ENCODE assay signal across 8 cellular contexts in the genomic region with DNA sequence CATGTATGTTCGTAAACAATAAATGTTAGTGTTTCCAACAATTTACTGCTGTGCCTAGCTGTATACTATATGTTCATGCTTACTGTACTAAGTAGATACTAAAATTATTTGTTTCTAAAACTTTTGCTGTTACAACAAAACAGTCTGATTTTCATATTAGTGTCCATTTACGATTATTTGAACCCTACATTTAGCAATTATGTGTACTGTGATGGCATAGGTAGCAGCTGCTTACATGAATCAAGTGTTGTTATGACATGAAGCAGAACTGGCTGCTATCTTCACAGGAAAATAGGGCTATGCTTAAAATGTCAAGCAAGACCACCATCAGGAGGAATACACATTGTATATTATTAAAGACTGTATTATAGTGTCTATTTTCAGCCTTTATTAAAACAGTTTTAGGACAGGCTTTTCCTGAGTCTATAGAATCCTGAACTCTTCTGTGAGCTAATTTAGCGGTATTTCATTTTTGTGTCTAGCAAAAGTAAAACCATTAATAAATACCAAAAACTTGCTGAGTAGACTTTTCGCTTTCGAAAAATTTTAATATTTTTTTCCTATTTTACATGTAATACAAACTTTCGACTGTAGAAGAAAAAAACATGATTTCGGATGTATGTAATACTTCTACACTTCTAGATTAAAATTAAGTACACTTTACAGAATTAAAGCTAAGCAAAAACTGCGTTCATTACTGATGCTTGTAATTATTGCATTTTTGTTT. TPM values are rescaled to one million over a fixed set of nuclear protein-coding genes. Genes with fewer than 3 reads are reported as not detected.
A peak's percentile ranks its signal among the peaks of the same experiment; 100 is the strongest.
DNase-seq lines count a peak whose midpoint lies in the region; ATAC-seq and TF ChIP-seq lines count a peak whose summit lies in the region.

No MANE protein-coding gene starts in this region.

- H3K36me3 ChIP-seq in DND-41 (ENCODE audit: insufficient read depth, low read length), result peaks cover 13% of the 10 kb centered on the region; the same call in 1 of the 2 replicates

- H3K9me3 Mint-ChIP-seq in effector memory CD8-positive, alpha-beta T cell, result no peaks in the 10 kb centered on the region
- H3K9me3 Mint-ChIP-seq in osteocyte (ENCODE audit: unreplicated experiment), result no peaks in the 10 kb centered on the region

- no peaks in the 10 kb centered on the region for H3K9me3 ChIP-seq in DND-41 (ENCODE audit: insufficient read depth, low read length, severe bottlenecking)

- no peaks in the 10 kb centered on the region for H3K27me3 Mint-ChIP-seq in effector memory CD8-positive, alpha-beta T cell
- H3K27me3 Mint-ChIP-seq in osteocyte (ENCODE audit: unreplicated experiment), result no peaks in the 10 kb centered on the region

- DNase-seq in DND-41 (no peak), NCI-H69 (lab: John Stamatoyannopoulos, UW) (peak; percentile 25), osteocyte (ENCODE audit: extremely low spot score, unreplicated experiment) (no peak)
- DNase-seq in effector memory CD8-positive, alpha-beta T cell, result no peak

- peak overlapping the region; percentile 75 for H3K4me2 ChIP-seq in DND-41 (ENCODE audit: insufficient read depth, low read length)

- TF ChIP-seq CTCF in DND-41 (IDR thresholded peaks at IDR 0.05; ENCODE audit: borderline replicate concordance, extremely low read depth, low read length, poor library complexity, severe bottlenecking) (no peak), osteocyte (IDR thresholded peaks at IDR 0.05) (no peak)

- H3K36me3 Mint-ChIP-seq in effector memory CD8-positive, alpha-beta T cell (ENCODE audit: insufficient read depth), result peaks cover 19% of the 10 kb centered on the region
- peaks cover 4% of the 10 kb centered on the region for H3K36me3 Mint-ChIP-seq in osteocyte (ENCODE audit: unreplicated experiment)

- peak overlapping the region; percentile 74 for H3K9ac ChIP-seq in DND-41 (ENCODE audit: low read depth, low read length)

- no peaks in the 10 kb centered on the region for H3K27me3 ChIP-seq in DND-41 (ENCODE audit: insufficient read depth, low read length, poor library complexity)

- H3K4me1 Mint-ChIP-seq in effector memory CD8-positive, alpha-beta T cell (ENCODE audit: low read depth in 2 of 2), result peaks cover 12 to 14% of the 10 kb centered on the region in 2 donors
- peaks cover 11% of the 10 kb centered on the region for H3K4me1 Mint-ChIP-seq in osteocyte (ENCODE audit: unreplicated experiment)

- peak overlapping the region; percentile 37 to 71 for H3K4me3 ChIP-seq in DND-41 (ENCODE audit: low read depth in 1 of 2, low read length in 2 of 2)

- peak overlapping the region; percentile 83 to 86 for H3K4me3 Mint-ChIP-seq in effector memory CD8-positive, alpha-beta T cell
- peak overlapping the region; percentile 97 for H3K4me3 Mint-ChIP-seq in osteocyte (ENCODE audit: unreplicated experiment)

- peak overlapping the region; percentile 76 for H2AFZ ChIP-seq in DND-41 (ENCODE audit: low read depth, low read length)

- no peaks in the 10 kb centered on the region for H4K20me1 ChIP-seq in DND-41 (ENCODE audit: insufficient read depth, low read length)

- peak overlapping the region; percentile 96 to 97 for H3K27ac Mint-ChIP-seq in effector memory CD8-positive, alpha-beta T cell
- H3K27ac Mint-ChIP-seq in osteocyte (ENCODE audit: unreplicated experiment), result peak overlapping the region; percentile 95

- peaks cover 34% of the 10 kb centered on the region; the same call in 1 of the 2 replicates for H3K4me1 ChIP-seq in DND-41 (ENCODE audit: insufficient read depth, low read length)

- H3K79me2 ChIP-seq in DND-41 (ENCODE audit: insufficient read depth, low read length), result peaks cover 38% of the 10 kb centered on the region

- peak overlapping the region; percentile 86 for H3K27ac ChIP-seq in DND-41 (ENCODE audit: low read length)

- no peak for ATAC-seq in DND-41 (ENCODE audit: insufficient read depth, low read depth)
- no peak for ATAC-seq in effector memory CD8-positive, alpha-beta T cell (replicated peaks)
- ATAC-seq in GM19023 (IDR thresholded peaks at IDR 0.05; ENCODE audit: unreplicated experiment), result no peak
- no peak for ATAC-seq in HG02981 (IDR thresholded peaks at IDR 0.05; ENCODE audit: unreplicated experiment)
- no peak for ATAC-seq in HG02970 (IDR thresholded peaks at IDR 0.05; ENCODE audit: low FRiP score, unreplicated experiment)
- ATAC-seq in HG02610 (IDR thresholded peaks at IDR 0.05; ENCODE audit: unreplicated experiment), result no peak

RNA-seq across cellular contexts. Expression of gene WDR89, which starts 1.1 kb away (rescaled TPM):
- 8.8 and 9.2 TPM in 2 replicates for total RNA-seq in osteocyte
